In the genomic region with DNA sequence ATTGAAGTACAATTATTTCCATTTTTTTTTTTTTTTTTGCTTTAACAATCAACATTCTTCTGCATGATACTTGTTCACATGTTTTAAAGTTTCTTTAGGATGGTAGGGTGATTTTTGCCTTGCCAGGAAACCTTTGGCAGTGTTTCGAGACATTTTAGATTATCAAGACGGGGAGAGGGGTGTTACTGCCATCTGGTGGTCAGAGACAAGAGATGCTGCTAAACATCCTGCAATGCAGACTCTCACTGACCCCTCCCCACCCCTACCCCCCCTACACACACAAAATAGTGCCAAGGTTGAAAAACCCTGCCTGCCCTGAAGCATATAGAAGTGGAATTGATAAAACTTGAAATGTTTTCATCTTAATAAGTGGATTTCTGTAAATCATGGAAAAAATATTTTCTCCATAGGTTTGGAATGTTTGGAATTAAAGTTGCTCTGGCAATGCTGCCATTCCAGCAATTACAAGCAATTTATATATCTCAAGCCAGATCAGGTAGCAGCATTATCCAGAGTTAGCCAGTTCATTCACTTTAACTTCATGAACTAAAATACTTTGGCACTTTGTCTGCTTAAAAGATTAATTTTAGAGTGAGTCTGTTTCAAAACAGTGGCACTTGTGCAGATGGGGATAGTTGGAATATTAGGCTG, we compare ENCODE assay signal across 8 cellular contexts.
A peak's percentile ranks its signal among the peaks of the same experiment; 100 is the strongest.
DNase-seq lines count a peak whose midpoint lies in the region; ATAC-seq and TF ChIP-seq lines count a peak whose summit lies in the region.

No MANE protein-coding gene starts in this region.

- peak; percentile 79 for ATAC-seq in GM18861 (IDR thresholded peaks at IDR 0.05; ENCODE audit: unreplicated experiment)
- ATAC-seq in HG03432 (IDR thresholded peaks at IDR 0.05; ENCODE audit: unreplicated experiment): peak; percentile 77
- ATAC-seq in HG03135 (IDR thresholded peaks at IDR 0.05; ENCODE audit: unreplicated experiment): no peak

- TF ChIP-seq CTCF in BJ (IDR thresholded peaks at IDR 0.05; ENCODE audit: insufficient read depth, low read depth, low read length) (peak; percentile 87), fibroblast of villous mesenchyme (IDR thresholded peaks at IDR 0.05; ENCODE audit: insufficient read depth, low read depth, low read length) (peak; percentile 79)

- CTCF ChIA-PET in BJ (lab: Yijun Ruan, JAX): interaction anchor here (0.7 to 1.3 kb wide), 7 partner anchors 9 to 76 kb away, joined by 3 to 6 read pairs (median 4); no protein-coding TSS in a partner anchor

- H3K36me3 ChIP-seq in BJ (ENCODE audit: control insufficient read depth, insufficient read depth, low read length): no peaks in the 10 kb centered on the region

- peak; percentile 1 for DNase-seq in BJ (ENCODE audit: low read depth)
- peak; percentile 39 for DNase-seq in NCI-H748 treated with DMSO at 0.1 percent for 48 hours (lab: John Stamatoyannopoulos, UW)
- peak; percentile 7 for DNase-seq in activated T-cell treated with anti-CD3 and anti-CD28 coated beads for 48 hours (ENCODE audit: low read depth)
- peak; percentile 61 for DNase-seq in fibroblast of villous mesenchyme (ENCODE audit: low read depth)
- peak in 36 of 56 donors; percentile 1 to 58 (median 10) for DNase-seq in nucleus accumbens (lab: John Stamatoyannopoulos, UW)

- POLR2A ChIA-PET in BJ (lab: Charles Lee): no interaction called here

- H3K4me3 ChIP-seq in BJ (ENCODE audit: low read depth, low read length): no peak overlapping the region
- H3K4me3 ChIP-seq in fibroblast of villous mesenchyme (ENCODE audit: low read depth, low read length): no peak overlapping the region

- H3K27me3 ChIP-seq in BJ (ENCODE audit: control insufficient read depth, insufficient read depth, low read length): no peaks in the 10 kb centered on the region

Comparison
In these comparisons a context has a peak if more than half of its experiments do, and no peak if none do; other contexts are left out.
1. DNase-seq: peak in every context shown above with its lines; median percentile 61 in fibroblast of villous mesenchyme; 39 in NCI-H748 treated with DMSO at 0.1 percent for 48 hours; 10 in nucleus accumbens; 7 in activated T-cell treated with anti-CD3 and anti-CD28 coated beads for 48 hours; 1 in BJ.